ENCODE assay signal across 16 cellular contexts in the genomic region with DNA sequence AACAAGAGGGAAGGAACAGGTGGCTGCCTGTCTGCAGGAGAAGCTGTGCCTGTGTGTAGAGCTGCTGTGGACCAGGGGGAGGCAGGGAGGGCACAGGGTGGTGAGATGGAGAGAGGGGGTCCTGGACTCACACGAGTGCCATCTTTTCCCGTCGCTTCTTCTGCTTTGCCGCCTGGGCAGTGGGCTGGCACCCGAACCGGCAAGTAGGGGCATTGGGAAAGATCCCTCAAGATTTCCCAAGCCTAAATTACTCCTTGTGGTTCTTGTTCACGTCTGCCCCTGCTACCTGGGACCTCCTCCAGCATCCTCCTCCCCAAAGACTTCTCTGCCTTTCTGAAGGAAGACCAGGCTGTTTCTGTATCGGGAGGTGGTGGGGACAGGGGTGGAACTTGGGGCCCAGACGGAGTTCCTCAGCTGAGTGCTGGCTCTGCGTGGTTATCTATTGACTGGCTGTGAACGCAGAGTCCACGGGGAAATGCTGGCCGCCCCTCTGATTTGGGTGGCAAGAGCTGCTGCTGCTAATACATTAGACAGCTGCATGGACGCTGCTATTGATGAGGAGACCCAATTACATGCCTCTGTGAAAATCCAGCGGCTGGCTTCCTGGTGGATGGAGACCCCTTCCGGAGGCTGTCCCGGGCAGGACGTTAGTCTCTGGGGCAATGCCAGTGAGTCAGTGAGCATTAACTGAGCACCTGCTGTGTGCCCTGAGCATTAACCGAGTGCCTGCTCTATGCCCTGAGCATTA.
"Had no signal": no experiment of that assay in that cellular context is flagged by ENCODE, and none has a peak within 500 bp of the region (broad histone marks: within the 10 kb centered on the region; RNA-seq: fewer than 3 reads in every experiment).

No MANE protein-coding gene starts in this region.

- H3K4me2 ChIP-seq: smooth muscle cell had no signal

- H3K9me3 Mint-ChIP-seq: activated naive CD4-positive, alpha-beta T cell treated with anti-CD3 and anti-CD28 coated beads, Interleukin-2, amount 50 U/mL, for 24 hours; activated T-cell treated with anti-CD3 and anti-CD28 coated beads, Interleukin-2, amount 50 U/mL, for 72 hours; neural crest cell had no signal

- H3K4me1 ChIP-seq: right lobe of liver, tibial nerve, uterus had no signal

- ATAC-seq: activated T-cell treated with anti-CD3 and anti-CD28 coated beads, Interleukin-2, amount 50 U/mL, for 72 hours; left lobe of liver; right lobe of liver; T-helper 17 cell had no signal

- H3K36me3 Mint-ChIP-seq: activated naive CD4-positive, alpha-beta T cell treated with anti-CD3 and anti-CD28 coated beads, Interleukin-2, amount 50 U/mL, for 24 hours had no signal

- H3K27me3 ChIP-seq: foreskin keratinocyte, ovary, right lobe of liver, tibial nerve, uterus had no signal

- DNase-seq: activated CD4-positive, CD25-positive, alpha-beta regulatory T cell treated with anti-CD3 and anti-CD28 coated beads, Interleukin-2, amount 50 U/mL, for 72 hours; activated gamma-delta T cell; activated T-cell treated with anti-CD3 and anti-CD28 coated beads, Interleukin-2, amount 50 U/mL, for 72 hours; hippocampal formation; stimulated activated CD4-positive, alpha-beta T cell treated with anti-CD3 and anti-CD28 coated beads, Interleukin-4, amount 100 ng/mL, for 4 hours; stimulated activated naive CD4-positive, alpha-beta T cell; T-helper 17 cell; uterus had no signal

- H3K4me3 Mint-ChIP-seq: activated naive CD4-positive, alpha-beta T cell treated with anti-CD3 and anti-CD28 coated beads, Interleukin-2, amount 50 U/mL, for 24 hours; activated T-cell treated with anti-CD3 and anti-CD28 coated beads, Interleukin-2, amount 50 U/mL, for 72 hours; neural crest cell; T-helper 17 cell had no signal

- H3K27ac ChIP-seq: foreskin keratinocyte, ovary, right lobe of liver, tibial nerve, uterus had no signal

- H3K27ac Mint-ChIP-seq: activated naive CD4-positive, alpha-beta T cell treated with anti-CD3 and anti-CD28 coated beads, Interleukin-2, amount 50 U/mL, for 24 hours; activated T-cell treated with anti-CD3 and anti-CD28 coated beads, Interleukin-2, amount 50 U/mL, for 72 hours; T-helper 17 cell had no signal

- H3K36me3 ChIP-seq: ovary, right lobe of liver, tibial nerve, uterus had no signal

- H3K9me3 ChIP-seq: ovary, right lobe of liver, tibial nerve, uterus had no signal

- H3K27me3 Mint-ChIP-seq: activated naive CD4-positive, alpha-beta T cell treated with anti-CD3 and anti-CD28 coated beads, Interleukin-2, amount 50 U/mL, for 24 hours; T-helper 17 cell had no signal

- H3K4me3 ChIP-seq: ovary, right lobe of liver, smooth muscle cell, tibial nerve, uterus had no signal
